8 cellular contexts compared by ENCODE assay signal in the genomic region with DNA sequence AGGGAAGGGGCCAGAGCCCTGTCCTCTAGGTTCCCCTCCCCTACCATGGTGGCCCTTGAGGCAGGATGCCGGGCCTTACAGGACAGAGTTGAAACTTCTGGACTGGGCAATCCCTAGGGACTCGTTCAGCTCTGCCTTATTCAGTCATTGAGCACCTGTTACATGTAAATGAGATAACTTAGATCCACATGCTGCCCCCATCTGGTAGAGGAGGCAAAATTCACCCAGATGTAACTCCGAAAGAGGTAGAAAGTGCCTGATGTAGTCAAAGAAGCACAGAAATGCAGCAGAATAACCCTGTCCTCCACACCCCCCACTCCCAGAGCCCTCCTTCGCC. TPM values are rescaled to one million over a fixed set of nuclear protein-coding genes. Genes with fewer than 3 reads are reported as not detected.
DNase-seq lines count a peak whose midpoint lies in the region; ATAC-seq and TF ChIP-seq lines count a peak whose summit lies in the region.

No MANE protein-coding gene starts in this region.

- H3K36me3 Mint-ChIP-seq in activated CD4-positive, alpha-beta memory T cell treated with anti-CD3 and anti-CD28 coated beads, Interleukin-2, amount 10 ng/mL, durations not matched to agents 7 days and 5 days (ENCODE audit: low read depth) = no peaks in the 10 kb centered on the region

- H3K4me3 Mint-ChIP-seq in activated CD4-positive, alpha-beta memory T cell treated with anti-CD3 and anti-CD28 coated beads, Interleukin-2, amount 10 ng/mL, durations not matched to agents 7 days and 5 days = no peak overlapping the region

- peak; percentile 42 to 53 (median 46) for TF ChIP-seq CTCF in tibial nerve (IDR thresholded peaks at IDR 0.05)

- H3K4me1 ChIP-seq in esophagus (ENCODE audit: control insufficient read depth in 2 of 2, insufficient read depth in 2 of 2, low read length in 1 of 2) (peaks cover 0 to 9% of the 10 kb centered on the region in 2 donors), mucosa of rectum (ENCODE audit: control insufficient read depth in 2 of 2, insufficient read depth in 2 of 2, low read length in 2 of 2) (peaks cover 21% of the 10 kb centered on the region in 2 donors), tibial nerve (peaks cover 0 to 29% (median 17%) of the 10 kb centered on the region in 4 donors)

- H3K27me3 Mint-ChIP-seq in activated CD4-positive, alpha-beta memory T cell treated with anti-CD3 and anti-CD28 coated beads, Interleukin-2, amount 10 ng/mL, durations not matched to agents 7 days and 5 days = peaks cover 50% of the 10 kb centered on the region

- POLR2A ChIA-PET in activated CD4-positive, alpha-beta memory T cell treated with anti-CD3 and anti-CD28 coated beads, Interleukin-2, amount 10 ng/mL, durations not matched to agents 7 days and 5 days (lab: Charles Lee) = no interaction called here

- no peak for TF ChIP-seq POLR2A in tibial nerve (IDR thresholded peaks at IDR 0.05)

- H3K27ac Mint-ChIP-seq in activated CD4-positive, alpha-beta memory T cell treated with anti-CD3 and anti-CD28 coated beads, Interleukin-2, amount 10 ng/mL, durations not matched to agents 7 days and 5 days = no peak overlapping the region

- H3K9ac ChIP-seq in mucosa of rectum (ENCODE audit: low read depth in 1 of 2, low read length in 2 of 2) = peak overlapping the region in 1 of 2 donors; percentile 52

- CTCF ChIA-PET in activated CD4-positive, alpha-beta memory T cell treated with anti-CD3 and anti-CD28 coated beads, Interleukin-2, amount 10 ng/mL, durations not matched to agents 7 days and 5 days (lab: Charles Lee) = interaction anchor here (1.2 to 1.7 kb wide), 2 partner anchors 10 to 178 kb away, joined by 7 to 11 read pairs; no protein-coding TSS in a partner anchor

- no peaks in the 10 kb centered on the region for H3K9me3 Mint-ChIP-seq in activated CD4-positive, alpha-beta memory T cell treated with anti-CD3 and anti-CD28 coated beads, Interleukin-2, amount 10 ng/mL, durations not matched to agents 7 days and 5 days

- ATAC-seq in GM19395 (IDR thresholded peaks at IDR 0.05; ENCODE audit: unreplicated experiment) (peak; percentile 85), HG03521 (IDR thresholded peaks at IDR 0.05; ENCODE audit: unreplicated experiment) (peak; percentile 65)

- WGBS in esophagus, 2 donors = 3 to 4% methylated on average over 4 of the region's 4 CpGs
- WGBS in tibial nerve, 2 donors = 5 to 7% methylated on average over 4 of the region's 4 CpGs

- no peak for TF ChIP-seq EP300 in tibial nerve (IDR thresholded peaks at IDR 0.05)

- no peaks in the 10 kb centered on the region for H3K36me3 ChIP-seq in esophagus (ENCODE audit: control insufficient read depth in 2 of 2, insufficient read depth in 2 of 2, low read length in 1 of 2)
- no peaks in the 10 kb centered on the region for H3K36me3 ChIP-seq in mucosa of rectum (ENCODE audit: control insufficient read depth in 2 of 2, insufficient read depth in 2 of 2, low read length in 2 of 2)
- no peaks in the 10 kb centered on the region for H3K36me3 ChIP-seq in tibial nerve

- H3K27ac ChIP-seq in esophagus (ENCODE audit: low read depth in 2 of 2, low read length in 1 of 2) = peak overlapping the region; percentile 95 to 98
- peak overlapping the region in 1 of 2 donors; percentile 34 for H3K27ac ChIP-seq in mucosa of rectum (ENCODE audit: low read depth in 2 of 2, low read length in 2 of 2)
- H3K27ac ChIP-seq in tibial nerve = peak overlapping the region in 2 of 4 donors; percentile 62 to 75

- H3K27me3 ChIP-seq in esophagus (ENCODE audit: control insufficient read depth in 1 of 2, insufficient read depth in 2 of 2, low read length in 2 of 2) = no peaks in the 10 kb centered on the region
- peaks cover 7 to 28% of the 10 kb centered on the region in 2 donors for H3K27me3 ChIP-seq in mucosa of rectum (ENCODE audit: control insufficient read depth in 2 of 2, insufficient read depth in 2 of 2, low read length in 2 of 2)
- peaks cover 0 to 27% of the 10 kb centered on the region in 2 donors for H3K27me3 ChIP-seq in tibial nerve

- H3K4me1 Mint-ChIP-seq in activated CD4-positive, alpha-beta memory T cell treated with anti-CD3 and anti-CD28 coated beads, Interleukin-2, amount 10 ng/mL, durations not matched to agents 7 days and 5 days = peaks cover 20% of the 10 kb centered on the region

- H3K9me3 ChIP-seq in esophagus (ENCODE audit: control insufficient read depth in 2 of 2, insufficient read depth in 1 of 2, low read depth in 1 of 2, low read length in 1 of 2) (no peaks in the 10 kb centered on the region), mucosa of rectum (ENCODE audit: control insufficient read depth in 2 of 2, low read length in 2 of 2) (no peaks in the 10 kb centered on the region), tibial nerve (peaks cover 0 to 7% (median 0%) of the 10 kb centered on the region in 4 donors)

- DNase-seq in COLO829 (ENCODE audit: low spot score) (peak; percentile 98), NCI-H446 treated with DMSO at 0.1 percent for 48 hours (lab: John Stamatoyannopoulos, UW) (peak; percentile 45), tibial nerve (ENCODE audit: low spot score in 2 of 2) (peak in 1 of 2 donors; percentile 58)
- DNase-seq in activated CD4-positive, alpha-beta memory T cell treated with anti-CD3 and anti-CD28 coated beads, Interleukin-2, amount 10 ng/mL, durations not matched to agents 7 days and 5 days = peak; percentile 45

- H3K4me3 ChIP-seq in esophagus (ENCODE audit: low read depth in 1 of 2, low read length in 2 of 2) (peak overlapping the region; percentile 61 to 64), mucosa of rectum (ENCODE audit: low read length in 2 of 2) (peak overlapping the region; percentile 54 to 68), tibial nerve (peak overlapping the region in 3 of 4 donors; percentile 52 to 61 (median 56))

RNA-seq across cellular contexts. Expression of a gene that starts 1.5 kb away (rescaled TPM):
- total RNA-seq in activated CD4-positive, alpha-beta memory T cell treated with anti-CD3 and anti-CD28 coated beads, Interleukin-2, amount 10 ng/mL, durations not matched to agents 7 days and 5 days = not detected
- 10 to 100 TPM; 24.2 to 26.5 TPM for polyA plus RNA-seq in esophagus
- 10 to 100 TPM in 2 of 4 donors, 1 to 10 TPM in 2; 6.5 to 15.5 (median 10.3) TPM for total RNA-seq in tibial nerve

Comparison
In these comparisons a context has a peak if more than half of its experiments do, and no peak if none do; other contexts are left out.
1. RNA of a gene that starts 1.5 kb away (total RNA-seq): 6.5 to 15.5 TPM in tibial nerve; not detected in activated CD4-positive, alpha-beta memory T cell treated with anti-CD3 and anti-CD28 coated beads, Interleukin-2, amount 10 ng/mL, durations not matched to agents 7 days and 5 days; every median in the first group is over 4 times any median in the second.
2. Peak in every context shown above with its lines, with median percentiles within 50 percentile points of each other: H3K4me3 ChIP-seq.